ENCODE assay signal across 30 cellular contexts in genomic region chr3:111976254-111976653, GRCh38. TPM values are rescaled to one million over a fixed set of nuclear protein-coding genes. Genes with fewer than 3 reads are reported as not detected.
"Had no signal": no experiment of that assay in that cellular context is flagged by ENCODE, and none has a peak within 500 bp of the region (broad histone marks: within the 10 kb centered on the region; RNA-seq: fewer than 3 reads in every experiment).

No MANE protein-coding gene starts in this region.

- ATAC-seq: activated naive CD8-positive, alpha-beta T cell treated with anti-CD3 and anti-CD28 coated beads, Interleukin-2, amount 50 U/mL, for 24 hours; foreskin keratinocyte; left lung; naive thymus-derived CD4-positive, alpha-beta T cell; right lobe of liver; upper lobe of right lung had no signal

- H3K4me3 ChIP-seq: left lung, lung, neural progenitor cell, right lobe of liver, skin epidermis, thyroid gland, upper lobe of right lung had no signal

- H3K27me3 Mint-ChIP-seq: activated CD4-positive, alpha-beta memory T cell treated with anti-CD3 and anti-CD28 coated beads for 36 hours; activated naive CD8-positive, alpha-beta T cell treated with anti-CD3 and anti-CD28 coated beads, Interleukin-2, amount 50 U/mL, for 24 hours; stimulated activated naive CD8-positive, alpha-beta T cell treated with anti-CD3 and anti-CD28 coated beads, Interleukin-15, Interleukin-2, amounts not matched to agents 100 ng/mL and 50 ng/mL, for 24 hours had no signal

- H3K4me2 ChIP-seq: neural progenitor cell had no signal

- H3K36me3 Mint-ChIP-seq: brain had no signal

- H3K9me3 ChIP-seq: left lung, right lobe of liver, thyroid gland, upper lobe of right lung had no signal

- H3K36me3 ChIP-seq: left lung, neural progenitor cell, right lobe of liver, upper lobe of right lung had no signal

- H2AFZ ChIP-seq: neural progenitor cell had no signal

- H3K27ac Mint-ChIP-seq: activated CD4-positive, alpha-beta memory T cell treated with anti-CD3 and anti-CD28 coated beads for 36 hours; activated naive CD4-positive, alpha-beta T cell treated with anti-CD3 and anti-CD28 coated beads, Interleukin-2, amount 10 ng/mL, durations not matched to agents 7 days and 5 days; activated naive CD8-positive, alpha-beta T cell treated with anti-CD3 and anti-CD28 coated beads, Interleukin-2, amount 50 U/mL, for 24 hours; brain; naive thymus-derived CD4-positive, alpha-beta T cell; neural progenitor cell; stimulated activated naive CD8-positive, alpha-beta T cell treated with anti-CD3 and anti-CD28 coated beads, Interleukin-15, Interleukin-2, amounts not matched to agents 100 ng/mL and 50 ng/mL, for 24 hours had no signal

- H3K9me3 Mint-ChIP-seq: activated CD4-positive, alpha-beta memory T cell treated with anti-CD3 and anti-CD28 coated beads for 36 hours; activated naive CD4-positive, alpha-beta T cell treated with anti-CD3 and anti-CD28 coated beads, Interleukin-2, amount 10 ng/mL, durations not matched to agents 7 days and 5 days; activated naive CD8-positive, alpha-beta T cell treated with anti-CD3 and anti-CD28 coated beads, Interleukin-2, amount 50 U/mL, for 24 hours; immature natural killer cell; neural progenitor cell; stimulated activated naive CD8-positive, alpha-beta T cell treated with anti-CD3 and anti-CD28 coated beads, Interleukin-15, Interleukin-2, amounts not matched to agents 100 ng/mL and 50 ng/mL, for 24 hours had no signal

- DNase-seq: activated CD4-positive, alpha-beta memory T cell treated with anti-CD3 and anti-CD28 coated beads for 36 hours; activated CD4-positive, alpha-beta T cell treated with anti-CD3 and anti-CD28 coated beads for 48 hours; activated effector memory CD4-positive, alpha-beta T cell treated with anti-CD3 and anti-CD28 coated beads, Interleukin-2, amount 50 U/mL, for 16 hours; activated naive CD4-positive, alpha-beta T cell treated with anti-CD3 and anti-CD28 coated beads, Interleukin-2, amount 10 ng/mL, durations not matched to agents 7 days and 5 days; activated naive CD8-positive, alpha-beta T cell treated with anti-CD3 and anti-CD28 coated beads, Interleukin-2, amount 50 U/mL, for 24 hours; effector CD4-positive, alpha-beta T cell; erythroblast; foreskin keratinocyte; immature natural killer cell; kidney glomerular epithelial cell; left lung; naive thymus-derived CD4-positive, alpha-beta T cell; posterior cingulate gyrus; right lobe of liver; stimulated activated CD4-positive, alpha-beta T cell treated with anti-CD3 and anti-CD28 coated beads, Interleukin-1b, Interleukin-23, amount 100 ng/mL, for 48 hours; substantia nigra; thyroid gland; upper lobe of right lung had no signal

- H3K4me3 Mint-ChIP-seq: activated CD4-positive, alpha-beta memory T cell treated with anti-CD3 and anti-CD28 coated beads for 36 hours; activated naive CD4-positive, alpha-beta T cell treated with anti-CD3 and anti-CD28 coated beads, Interleukin-2, amount 10 ng/mL, durations not matched to agents 7 days and 5 days; activated naive CD8-positive, alpha-beta T cell treated with anti-CD3 and anti-CD28 coated beads, Interleukin-2, amount 50 U/mL, for 24 hours; immature natural killer cell; neural progenitor cell; stimulated activated naive CD8-positive, alpha-beta T cell treated with anti-CD3 and anti-CD28 coated beads, Interleukin-15, Interleukin-2, amounts not matched to agents 100 ng/mL and 50 ng/mL, for 24 hours had no signal

- H3K9ac ChIP-seq: neural progenitor cell had no signal

- H3K27ac ChIP-seq: foreskin keratinocyte, left lung, neural progenitor cell, right lobe of liver, skin epidermis, thyroid gland, upper lobe of right lung had no signal

- H3K27me3 ChIP-seq: foreskin keratinocyte, left lung, right lobe of liver, thyroid gland, upper lobe of right lung had no signal

- FAIRE-seq: endometrium had no signal

RNA-seq across cellular contexts. Expression of gene TAGLN3, which starts 22.5 kb away (rescaled TPM):
- total RNA-seq: chondrocyte, mesenteric fat pad, right lobe of liver, upper lobe of right lung had no signal
- polyA plus RNA-seq: immature natural killer cell; naive thymus-derived CD4-positive, alpha-beta T cell had no signal

RNA-seq across cellular contexts. Expression of gene TMPRSS7, which starts 58.3 kb away (rescaled TPM):
- total RNA-seq: activated CD4-positive, alpha-beta memory T cell treated with anti-CD3 and anti-CD28 coated beads for 36 hours; cardiac septum; chondrocyte; fibroblast of lung; foreskin keratinocyte; glomerular endothelial cell; mesenteric fat pad; naive thymus-derived CD4-positive, alpha-beta T cell; omental fat pad; right lobe of liver had no signal
- polyA plus RNA-seq: fibroblast of lung, immature natural killer cell had no signal
